Comparison of ENCODE assay signal across 21 cellular contexts in genomic region chr5:135329101-135329912, GRCh38.
DNase-seq lines count a peak whose midpoint lies in the region; ATAC-seq and TF ChIP-seq lines count a peak whose summit lies in the region.
"Had no signal": no experiment of that assay in that cellular context is flagged by ENCODE, and none has a peak within 500 bp of the region (broad histone marks: within the 10 kb centered on the region; RNA-seq: fewer than 3 reads in every experiment).

No MANE protein-coding gene starts in this region.

- peaks cover 6 to 9% of the 10 kb centered on the region in 2 experiments; a peak in 2 of 4 replicates for H3K36me3 ChIP-seq in HCT116 (ENCODE audit: control insufficient read depth in 1 of 2, insufficient read depth in 2 of 2, low read length in 2 of 2)
- peaks cover 9% of the 10 kb centered on the region; the same call in 1 of the 2 replicates for H3K36me3 ChIP-seq in PC-9 (ENCODE audit: low read depth)
- H3K36me3 ChIP-seq: uterus had no signal

- intact Hi-C loops in HCT116 (cut with micrococcal nuclease) (no loop called here), PC-9 (cut with micrococcal nuclease; ENCODE audit: unreplicated experiment) (no loop called here)

- no peaks in the 10 kb centered on the region for H3K27me3 ChIP-seq in HCT116 (ENCODE audit: insufficient read depth, low read length)
- no peaks in the 10 kb centered on the region for H3K27me3 ChIP-seq in PC-9 (ENCODE audit: insufficient read depth, low read depth)
- H3K27me3 ChIP-seq: left lung, testis, uterus had no signal

- TF ChIP-seq RAD21 in HCT116 (IDR thresholded peaks at IDR 0.05; ENCODE audit: low read depth) = no peak

- H3K4me3 ChIP-seq in HCT116 (replicated peaks in 1 of 2; ENCODE audit: low read depth in 1 of 2, low read length in 2 of 2) = no peak overlapping the region
- no peak overlapping the region for H3K4me3 ChIP-seq in PC-9
- H3K4me3 ChIP-seq: left lung, skin epidermis, testis, uterus had no signal

- RAD21 ChIA-PET in HCT116 (lab: Charles Lee; ENCODE audit: low non-redundant PET in 1 of 2, low total read pairs in 2 of 2, uncharacterized antibody in 2 of 2, unreplicated experiment in 2 of 2) = no interaction called here

- no peaks in the 10 kb centered on the region for H3K79me2 ChIP-seq in HCT116 (ENCODE audit: insufficient read depth, low read length)
- H3K79me2 ChIP-seq in PC-9 (ENCODE audit: low read depth) = no peaks in the 10 kb centered on the region

- H3K9me3 ChIP-seq in HCT116 (ENCODE audit: control insufficient read depth in 1 of 2, insufficient read depth in 1 of 2, low read depth in 1 of 2, low read length in 2 of 2) (no peaks in the 10 kb centered on the region), PC-9 (ENCODE audit: insufficient read depth, low read depth) (no peaks in the 10 kb centered on the region)
- H3K9me3 ChIP-seq: left lung, testis, uterus had no signal

- peaks cover 20% of the 10 kb centered on the region for H3F3A ChIP-seq in PC-9 (ENCODE audit: insufficient read depth, low read depth)

- peaks cover 6 to 12% of the 10 kb centered on the region in 2 experiments; a peak in 2 of 4 replicates for H3K4me1 ChIP-seq in HCT116 (ENCODE audit: control insufficient read depth in 1 of 2, insufficient read depth in 2 of 2, low read length in 2 of 2)
- peaks cover 10% of the 10 kb centered on the region for H3K4me1 ChIP-seq in PC-9 (replicated peaks; ENCODE audit: insufficient read depth)
- H3K4me1 ChIP-seq: left lung, uterus had no signal

- no peak for TF ChIP-seq POLR2A in HCT116 (IDR thresholded peaks at IDR 0.05; ENCODE audit: borderline replicate concordance, extremely low read depth, insufficient read depth, insufficient read length)

- H3K27ac ChIP-seq in HCT116 (ENCODE audit: low read depth, low read length) (no peak overlapping the region), PC-9 (no peak overlapping the region)
- H3K27ac ChIP-seq: left lung, skin epidermis, testis, uterus had no signal

- no peak for TF ChIP-seq CTCF in HCT116 (IDR thresholded peaks at IDR 0.05 in 2 of 3, conservative IDR thresholded peaks at IDR 0.05 in 1 of 3; ENCODE audit: borderline replicate concordance in 1 of 3, insufficient read depth in 1 of 3, low read depth in 2 of 3, low read length in 2 of 3)
- no peak for TF ChIP-seq CTCF in PC-9 (conservative IDR thresholded peaks at IDR 0.05)

- H4K20me1 ChIP-seq in HCT116 (ENCODE audit: insufficient read depth) (no peaks in the 10 kb centered on the region; the same call in 1 of the 2 replicates), PC-9 (ENCODE audit: insufficient read depth) (peaks cover 12% of the 10 kb centered on the region)

- BruUV-seq in HCT116 (replicated peaks; lab: Mats Ljungman, UMichigan) = TSS peak; percentile 27
- TSS peak; percentile 11 for BruUV-seq in PC-9 (replicated peaks; lab: Mats Ljungman, UMichigan)

- H3K9me2 ChIP-seq in HCT116 (ENCODE audit: insufficient read depth) = no peaks in the 10 kb centered on the region
- H3K9me2 ChIP-seq in PC-9 (ENCODE audit: insufficient read depth) = no peaks in the 10 kb centered on the region

- POLR2A ChIA-PET in HCT116 (lab: Charles Lee) = no interaction called here
- POLR2A ChIA-PET in PC-9 (lab: Charles Lee; ENCODE audit: unreplicated experiment) = no interaction called here

- ATAC-seq in HCT116 = no peak
- ATAC-seq: activated CD4-positive, CD25-positive, alpha-beta regulatory T cell treated with anti-CD3 and anti-CD28 coated beads, Interleukin-2, amount 50 U/mL, for 24 hours; activated CD8-positive, alpha-beta T cell treated with anti-CD3 and anti-CD28 coated beads, Interleukin-2, amount 10 ng/mL, durations not matched to agents 7 days and 5 days; left lung; stimulated activated naive CD8-positive, alpha-beta T cell treated with anti-CD3 and anti-CD28 coated beads, Interleukin-15, Interleukin-2, amounts not matched to agents 100 U/mL and 50 U/mL, for 24 hours had no signal

- CTCF ChIA-PET in HCT116 (lab: Charles Lee) = interaction anchor here (0.6 kb wide), 1 partner anchor 423 kb away, joined by 3 read pairs; no protein-coding TSS in a partner anchor
- CTCF ChIA-PET in PC-9 (lab: Charles Lee) = interaction anchor here (0.5 to 0.6 kb wide), 2 partner anchors 46 to 462 kb away, joined by 5 to 6 read pairs; no protein-coding TSS in a partner anchor

- H3K4me2 ChIP-seq in HCT116 (ENCODE audit: low read length) (no peak overlapping the region), PC-9 (no peak overlapping the region)

- DNase-seq in D341Med (ENCODE audit: low spot score) = peak; percentile 72
- DNase-seq in HCT116 (ENCODE audit: low read depth, low spot score) = no peak
- no peak for DNase-seq in PC-9
- DNase-seq in left kidney (ENCODE audit: low read depth, low spot score) = peak; percentile 87
- no peak for DNase-seq in KG1 (lab: John Stamatoyannopoulos, UW)
- DNase-seq in Ammon's horn (ENCODE audit: low spot score) = no peak
- DNase-seq in HT-29 (ENCODE audit: low spot score) = no peak
- DNase-seq: activated CD8-positive, alpha-beta T cell treated with anti-CD3 and anti-CD28 coated beads, Interleukin-2, amount 10 ng/mL, durations not matched to agents 7 days and 5 days; activated gamma-delta T cell treated with Interleukin-2 at 50 U/mL for 16 hours; CD4-positive, alpha-beta T cell; DMS153; KBM-7; left lung; NCI-H2029 treated with DMSO at 0.1 percent for 48 hours; NCI-H510A treated with DMSO at 0.1 percent for 48 hours; occipital lobe; stimulated activated naive CD8-positive, alpha-beta T cell treated with anti-CD3 and anti-CD28 coated beads, Interleukin-15, Interleukin-2, amounts not matched to agents 100 U/mL and 50 U/mL, for 24 hours; testis; uterus had no signal

- H3K9ac ChIP-seq in HCT116 (ENCODE audit: low read length) = no peak overlapping the region

- H2AFZ ChIP-seq in HCT116 (ENCODE audit: low read depth, low read length, poor library complexity, severe bottlenecking) (no peak overlapping the region), PC-9 (no peak overlapping the region)

TF ChIP-seq in HCT116, 20 proteins besides CTCF, POLR2A, EP300 and RAD21 (continues in another document):
- TF ChIP-seq JUND (IDR thresholded peaks at IDR 0.05) = no peak
- no peak for TF ChIP-seq EZH2phosphoT487 (IDR thresholded peaks at IDR 0.05; ENCODE audit: borderline replicate concordance)
- TF ChIP-seq ATF3 (IDR thresholded peaks at IDR 0.05) = no peak
- TF ChIP-seq ZFX (IDR thresholded peaks at IDR 0.05) = no peak
- TF ChIP-seq ELF1 (IDR thresholded peaks at IDR 0.05; ENCODE audit: borderline replicate concordance, low read depth) = no peak
- no peak for TF ChIP-seq SIN3A (IDR thresholded peaks at IDR 0.05; ENCODE audit: low read depth)
- no peak for TF ChIP-seq ZNF274 (IDR thresholded peaks at IDR 0.05; ENCODE audit: low read depth, low read length)
- TF ChIP-seq SP1 (IDR thresholded peaks at IDR 0.05; ENCODE audit: low read depth) = no peak
- no peak for TF ChIP-seq REST (IDR thresholded peaks at IDR 0.05; ENCODE audit: low read depth)
- no peak for TF ChIP-seq CEBPB (IDR thresholded peaks at IDR 0.05; ENCODE audit: low read depth)
- TF ChIP-seq TCF7L2 (IDR thresholded peaks at IDR 0.05; ENCODE audit: borderline replicate concordance, extremely low read depth, insufficient read depth, insufficient read length) = no peak
- no peak for TF ChIP-seq MAX (IDR thresholded peaks at IDR 0.05)
- no peak for TF ChIP-seq ZBTB33 (IDR thresholded peaks at IDR 0.05; ENCODE audit: extremely low read depth, insufficient replicate concordance, low read length)

Comparison
In these comparisons a context has a peak if more than half of its experiments do, and no peak if none do; other contexts are left out.
1. DNase-seq: peak in D341Med (single experiment) and left kidney (single experiment); none in HCT116 (single experiment), PC-9 (0 of 2), KG1 (single experiment), Ammon's horn (single experiment) and HT-29 (single experiment).